22 cellular contexts compared by ENCODE assay signal in the genomic region with DNA sequence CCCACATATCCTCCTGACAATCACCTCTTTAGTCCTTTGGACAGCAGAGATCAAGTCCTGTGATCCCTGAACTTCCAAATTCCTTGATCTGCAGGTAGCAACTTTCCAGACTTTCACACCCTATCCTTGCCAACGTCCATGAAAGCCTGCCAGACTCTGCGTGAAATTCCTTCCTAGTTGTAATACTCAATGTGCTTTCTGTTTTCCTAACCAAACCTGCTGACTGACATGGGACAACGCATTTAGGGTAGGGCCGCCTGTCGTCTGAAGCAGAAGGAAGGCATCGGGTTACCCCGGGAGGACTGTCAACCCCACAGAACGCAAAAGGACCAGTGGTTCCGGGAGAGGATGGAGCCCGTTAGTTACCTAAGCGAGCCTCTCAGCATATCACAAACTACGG. TPM values are rescaled to one million over a fixed set of nuclear protein-coding genes. Genes with fewer than 3 reads are reported as not detected.
"Had no signal": no experiment of that assay in that cellular context is flagged by ENCODE, and none has a peak within 500 bp of the region (broad histone marks: within the 10 kb centered on the region; RNA-seq: fewer than 3 reads in every experiment).

No MANE protein-coding gene starts in this region.

- H3K27me3 ChIP-seq: adrenal gland, cardiac muscle cell, foreskin keratinocyte, testis, upper lobe of right lung had no signal

- H3K36me3 ChIP-seq: adrenal gland, cardiac muscle cell, pancreas, upper lobe of right lung had no signal

- FAIRE-seq: pancreas had no signal

- H3K9me3 ChIP-seq: adrenal gland, pancreas, testis, upper lobe of right lung had no signal

- H3K4me1 ChIP-seq: adrenal gland, foreskin keratinocyte, pancreas, testis, upper lobe of right lung had no signal

- H3K4me3 ChIP-seq: adrenal gland, cardiac muscle cell, dorsolateral prefrontal cortex, pancreas, smooth muscle cell, testis, upper lobe of right lung had no signal

- DNase-seq: activated CD4-positive, alpha-beta T cell treated with anti-CD3 and anti-CD28 coated beads for 1 hour; activated CD4-positive, alpha-beta T cell treated with anti-CD3 and anti-CD28 coated beads, Interleukin-2, amount 50 U/mL, for 48 hours; activated gamma-delta T cell; adrenal gland; dorsolateral prefrontal cortex; foreskin keratinocyte; head of caudate nucleus; immature natural killer cell; kidney glomerular epithelial cell; left ventricle myocardium superior; naive B cell; pancreas; stimulated activated CD4-positive, alpha-beta T cell treated with anti-CD3 and anti-CD28 coated beads, Interleukin-4, amount 100 ng/mL, for 4 hours; testis; upper lobe of right lung had no signal

- H3K4me2 ChIP-seq: smooth muscle cell had no signal

- ATAC-seq: activated naive CD4-positive, alpha-beta T cell treated with anti-CD3 and anti-CD28 coated beads, Interleukin-2, amount 50 U/mL, for 72 hours; foreskin keratinocyte; left ventricle myocardium superior; pancreas; sciatic nerve; stimulated activated memory B cell treated with anti-CD40 and anti-IgM and Interleukin-4, amounts not matched to agents 10 μg/mL and 1 μg/mL and 100 μg/mL, for 72 hours; upper lobe of right lung had no signal

- H3K27ac ChIP-seq: adrenal gland, cardiac muscle cell, dorsolateral prefrontal cortex, foreskin keratinocyte, pancreas, testis, upper lobe of right lung, VCaP had no signal

RNA-seq across cellular contexts. Expression of a gene that starts 23.9 kb away (rescaled TPM):
- total RNA-seq: activated naive CD4-positive, alpha-beta T cell treated with anti-CD3 and anti-CD28 coated beads, Interleukin-2, amount 50 U/mL, for 72 hours; foreskin keratinocyte; mononuclear cell had no signal
- polyA plus RNA-seq: foreskin keratinocyte, immature natural killer cell had no signal
